18 cellular contexts compared by ENCODE assay signal in genomic region chr10:52464725-52465124, GRCh38.
"Had no signal": no experiment of that assay in that cellular context is flagged by ENCODE, and none has a peak within 500 bp of the region (broad histone marks: within the 10 kb centered on the region; RNA-seq: fewer than 3 reads in every experiment).

No MANE protein-coding gene starts in this region.

- H3K4me1 ChIP-seq: Peyer's patch had no signal

- H3K9me3 ChIP-seq: Peyer's patch had no signal

- H3K36me3 ChIP-seq: cardiac muscle cell, Peyer's patch had no signal

- ATAC-seq: activated T-cell treated with anti-CD3 and anti-CD28 coated beads, Interleukin-2, amount 50 U/mL, for 4 hours had no signal

- H3K27me3 ChIP-seq: cardiac muscle cell, Peyer's patch had no signal

- H3K4me3 ChIP-seq: cardiac muscle cell, Peyer's patch had no signal

- H3K27ac ChIP-seq: cardiac muscle cell, Peyer's patch had no signal

- DNase-seq: activated CD4-positive, alpha-beta memory T cell treated with anti-CD3 and anti-CD28 coated beads for 36 hours; activated CD4-positive, alpha-beta T cell treated with anti-CD3 and anti-CD28 coated beads for 1 hour; activated CD4-positive, alpha-beta T cell treated with anti-CD3 and anti-CD28 coated beads, Interleukin-2, amount 10 ng/mL, durations not matched to agents 7 days and 5 days; activated CD8-positive, alpha-beta memory T cell treated with anti-CD3 and anti-CD28 coated beads for 24 hours; activated gamma-delta T cell; activated naive CD4-positive, alpha-beta T cell treated with anti-CD3 and anti-CD28 coated beads for 36 hours; activated T-cell treated with anti-CD3 and anti-CD28 coated beads, Interleukin-2, amount 50 U/mL, for 4 hours; amygdala; Karpas-422; NCI-H1105 treated with DMSO at 0.1 percent for 48 hours; NCI-H1436 treated with DMSO at 0.1 percent for 48 hours; NCI-H187; NCI-H2081 treated with DMSO at 0.1 percent for 48 hours; NCI-H446; NCI-H524; Peyer's patch; SHP77 treated with DMSO at 0.1 percent for 48 hours had no signal
